1 cellular context compared by ENCODE assay signal in the genomic region with DNA sequence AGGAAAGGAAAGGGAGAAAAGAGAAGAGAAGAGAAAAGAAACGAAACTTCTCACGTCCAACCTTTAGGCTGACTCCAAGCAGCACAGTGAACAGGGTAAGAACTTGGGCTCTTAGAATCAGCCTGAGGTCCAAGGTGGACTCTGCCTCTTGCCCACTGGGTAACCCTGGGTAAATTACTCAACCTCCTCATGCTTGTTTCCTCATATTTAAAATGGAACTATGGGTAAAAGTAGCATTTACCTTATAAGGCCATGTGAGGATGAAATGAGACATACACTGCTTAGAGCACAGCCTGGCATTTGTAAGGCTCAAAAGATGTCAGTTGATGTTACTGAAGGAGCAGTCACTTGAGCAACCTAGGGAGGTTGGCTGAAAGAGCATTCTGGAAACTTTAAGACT.
TF ChIP-seq lines count a peak whose summit lies in the region.

No MANE protein-coding gene starts in this region.

TF ChIP-seq in WTC11, 78 proteins besides CTCF, POLR2A, EP300 and RAD21 (continued from another document):
- TF ChIP-seq TCF7 (CRISPR knock-in tag; IDR thresholded peaks at IDR 0.05; ENCODE audit: low read depth), result no peak
- no peak for TF ChIP-seq TP53 (CRISPR knock-in tag; IDR thresholded peaks at IDR 0.05)
- TF ChIP-seq SOX15 (CRISPR knock-in tag; IDR thresholded peaks at IDR 0.05), result no peak
- TF ChIP-seq ZNF317 (CRISPR knock-in tag; IDR thresholded peaks at IDR 0.05; ENCODE audit: borderline replicate concordance, low read depth), result no peak
- TF ChIP-seq, protein P1, sequence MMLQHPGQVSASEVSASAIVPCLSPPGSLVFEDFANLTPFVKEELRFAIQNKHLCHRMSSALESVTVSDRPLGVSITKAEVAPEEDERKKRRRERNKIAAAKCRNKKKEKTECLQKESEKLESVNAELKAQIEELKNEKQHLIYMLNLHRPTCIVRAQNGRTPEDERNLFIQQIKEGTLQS (CRISPR knock-in tag; conservative IDR thresholded peaks at IDR 0.05), result no peak
- TF ChIP-seq SP1 (CRISPR knock-in tag; conservative IDR thresholded peaks at IDR 0.05), result no peak
- TF ChIP-seq EMX1 (CRISPR knock-in tag; IDR thresholded peaks at IDR 0.05), result no peak
- TF ChIP-seq, protein P2, sequence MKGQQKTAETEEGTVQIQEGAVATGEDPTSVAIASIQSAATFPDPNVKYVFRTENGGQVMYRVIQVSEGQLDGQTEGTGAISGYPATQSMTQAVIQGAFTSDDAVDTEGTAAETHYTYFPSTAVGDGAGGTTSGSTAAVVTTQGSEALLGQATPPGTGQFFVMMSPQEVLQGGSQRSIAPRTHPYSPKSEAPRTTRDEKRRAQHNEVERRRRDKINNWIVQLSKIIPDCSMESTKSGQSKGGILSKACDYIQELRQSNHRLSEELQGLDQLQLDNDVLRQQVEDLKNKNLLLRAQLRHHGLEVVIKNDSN (CRISPR knock-in tag; IDR thresholded peaks at IDR 0.05), result no peak
- TF ChIP-seq, protein P3, sequence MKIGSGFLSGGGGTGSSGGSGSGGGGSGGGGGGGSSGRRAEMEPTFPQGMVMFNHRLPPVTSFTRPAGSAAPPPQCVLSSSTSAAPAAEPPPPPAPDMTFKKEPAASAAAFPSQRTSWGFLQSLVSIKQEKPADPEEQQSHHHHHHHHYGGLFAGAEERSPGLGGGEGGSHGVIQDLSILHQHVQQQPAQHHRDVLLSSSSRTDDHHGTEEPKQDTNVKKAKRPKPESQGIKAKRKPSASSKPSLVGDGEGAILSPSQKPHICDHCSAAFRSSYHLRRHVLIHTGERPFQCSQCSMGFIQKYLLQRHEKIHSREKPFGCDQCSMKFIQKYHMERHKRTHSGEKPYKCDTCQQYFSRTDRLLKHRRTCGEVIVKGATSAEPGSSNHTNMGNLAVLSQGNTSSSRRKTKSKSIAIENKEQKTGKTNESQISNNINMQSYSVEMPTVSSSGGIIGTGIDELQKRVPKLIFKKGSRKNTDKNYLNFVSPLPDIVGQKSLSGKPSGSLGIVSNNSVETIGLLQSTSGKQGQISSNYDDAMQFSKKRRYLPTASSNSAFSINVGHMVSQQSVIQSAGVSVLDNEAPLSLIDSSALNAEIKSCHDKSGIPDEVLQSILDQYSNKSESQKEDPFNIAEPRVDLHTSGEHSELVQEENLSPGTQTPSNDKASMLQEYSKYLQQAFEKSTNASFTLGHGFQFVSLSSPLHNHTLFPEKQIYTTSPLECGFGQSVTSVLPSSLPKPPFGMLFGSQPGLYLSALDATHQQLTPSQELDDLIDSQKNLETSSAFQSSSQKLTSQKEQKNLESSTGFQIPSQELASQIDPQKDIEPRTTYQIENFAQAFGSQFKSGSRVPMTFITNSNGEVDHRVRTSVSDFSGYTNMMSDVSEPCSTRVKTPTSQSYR (CRISPR knock-in tag; IDR thresholded peaks at IDR 0.05), result no peak
- TF ChIP-seq, protein P4, sequence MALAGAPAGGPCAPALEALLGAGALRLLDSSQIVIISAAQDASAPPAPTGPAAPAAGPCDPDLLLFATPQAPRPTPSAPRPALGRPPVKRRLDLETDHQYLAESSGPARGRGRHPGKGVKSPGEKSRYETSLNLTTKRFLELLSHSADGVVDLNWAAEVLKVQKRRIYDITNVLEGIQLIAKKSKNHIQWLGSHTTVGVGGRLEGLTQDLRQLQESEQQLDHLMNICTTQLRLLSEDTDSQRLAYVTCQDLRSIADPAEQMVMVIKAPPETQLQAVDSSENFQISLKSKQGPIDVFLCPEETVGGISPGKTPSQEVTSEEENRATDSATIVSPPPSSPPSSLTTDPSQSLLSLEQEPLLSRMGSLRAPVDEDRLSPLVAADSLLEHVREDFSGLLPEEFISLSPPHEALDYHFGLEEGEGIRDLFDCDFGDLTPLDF (CRISPR knock-in tag; IDR thresholded peaks at IDR 0.05), result no peak
- TF ChIP-seq, protein P5, sequence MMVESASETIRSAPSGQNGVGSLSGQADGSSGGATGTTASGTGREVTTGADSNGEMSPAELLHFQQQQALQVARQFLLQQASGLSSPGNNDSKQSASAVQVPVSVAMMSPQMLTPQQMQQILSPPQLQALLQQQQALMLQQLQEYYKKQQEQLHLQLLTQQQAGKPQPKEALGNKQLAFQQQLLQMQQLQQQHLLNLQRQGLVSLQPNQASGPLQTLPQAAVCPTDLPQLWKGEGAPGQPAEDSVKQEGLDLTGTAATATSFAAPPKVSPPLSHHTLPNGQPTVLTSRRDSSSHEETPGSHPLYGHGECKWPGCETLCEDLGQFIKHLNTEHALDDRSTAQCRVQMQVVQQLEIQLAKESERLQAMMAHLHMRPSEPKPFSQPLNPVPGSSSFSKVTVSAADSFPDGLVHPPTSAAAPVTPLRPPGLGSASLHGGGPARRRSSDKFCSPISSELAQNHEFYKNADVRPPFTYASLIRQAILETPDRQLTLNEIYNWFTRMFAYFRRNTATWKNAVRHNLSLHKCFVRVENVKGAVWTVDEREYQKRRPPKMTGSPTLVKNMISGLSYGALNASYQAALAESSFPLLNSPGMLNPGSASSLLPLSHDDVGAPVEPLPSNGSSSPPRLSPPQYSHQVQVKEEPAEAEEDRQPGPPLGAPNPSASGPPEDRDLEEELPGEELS (CRISPR knock-in tag; IDR thresholded peaks at IDR 0.05), result no peak
